ENCODE assay signal across 8 cellular contexts in the genomic region with DNA sequence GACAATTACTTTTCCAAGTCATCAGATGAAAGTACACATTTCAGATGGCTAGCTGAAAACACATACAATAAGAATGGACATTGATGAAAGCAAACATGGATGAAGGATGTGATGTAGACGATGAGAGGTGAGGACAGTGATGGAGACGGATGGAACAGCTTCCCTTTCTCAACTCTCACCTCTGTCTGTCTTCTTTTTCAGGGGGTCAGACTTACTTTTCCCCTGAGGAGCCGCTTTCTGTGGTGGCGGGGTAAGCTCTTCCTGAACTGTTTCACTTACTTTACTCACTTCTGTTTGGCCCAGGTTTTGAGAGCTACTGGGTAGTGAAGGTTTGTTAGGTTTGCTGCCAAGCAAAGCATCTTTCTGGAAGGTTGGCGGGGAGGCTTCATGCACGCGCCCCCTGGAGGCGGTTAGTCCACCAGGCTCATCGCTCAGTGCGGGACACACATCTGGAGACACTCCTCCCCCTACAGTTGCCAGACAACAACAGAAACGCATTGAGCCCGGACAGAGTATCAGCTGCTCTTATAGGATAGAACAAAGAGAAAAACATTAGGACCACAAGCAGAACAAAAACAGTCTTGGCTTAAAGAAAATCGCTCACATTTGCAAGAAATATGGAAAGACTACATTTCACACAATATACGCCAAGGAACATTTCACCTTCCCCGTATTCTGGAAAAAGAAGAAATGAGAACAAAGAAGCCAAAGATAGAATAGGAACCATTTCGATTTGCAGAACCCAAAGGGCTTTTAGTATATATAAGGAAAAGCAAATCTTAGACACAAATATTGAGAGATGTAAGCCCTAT.
DNase-seq lines count a peak whose midpoint lies in the region; ATAC-seq and TF ChIP-seq lines count a peak whose summit lies in the region.

No MANE protein-coding gene starts in this region.

- no peaks in the 10 kb centered on the region for H3K79me2 ChIP-seq in PC-9 (ENCODE audit: low read depth)

- no peaks in the 10 kb centered on the region for H3K9me3 ChIP-seq in CD8-positive, alpha-beta T cell (ENCODE audit: low read length)
- H3K9me3 ChIP-seq in PC-9 (ENCODE audit: insufficient read depth, low read depth) = no peaks in the 10 kb centered on the region
- H3K9me3 ChIP-seq in esophagus muscularis mucosa = no peaks in the 10 kb centered on the region

- peak; percentile 58 to 85 (median 76) for DNase-seq in CD8-positive, alpha-beta T cell
- peak; percentile 38 to 40 for DNase-seq in PC-9
- peak; percentile 80 for DNase-seq in activated T-cell treated with anti-CD3 and anti-CD28 coated beads, Interleukin-2, amount 50 U/mL, for 1 hour
- peak; percentile 92 for DNase-seq in esophagus muscularis mucosa (ENCODE audit: extremely low spot score)
- peak; percentile 72 for DNase-seq in natural killer cell

- H3K36me3 Mint-ChIP-seq in CD8-positive, alpha-beta T cell = peaks cover 27% of the 10 kb centered on the region
- no peaks in the 10 kb centered on the region for H3K36me3 Mint-ChIP-seq in natural killer cell
- peaks cover 10% of the 10 kb centered on the region for H3K36me3 Mint-ChIP-seq in stimulated activated memory B cell treated with anti-CD40 and anti-IgM and Interleukin-4, amounts not matched to agents 10 μg/mL and 1 μg/mL and 100 μg/mL, for 72 hours

- peak; percentile 67 for TF ChIP-seq CTCF in CD8-positive, alpha-beta T cell (IDR thresholded peaks at IDR 0.05)
- peak; percentile 63 for TF ChIP-seq CTCF in PC-9 (conservative IDR thresholded peaks at IDR 0.05)
- TF ChIP-seq CTCF in esophagus muscularis mucosa (IDR thresholded peaks at IDR 0.05) = peak; percentile 71 to 87 (median 74)
- TF ChIP-seq CTCF in natural killer cell (IDR thresholded peaks at IDR 0.05) = peak; percentile 75

- TF ChIP-seq EP300 in esophagus muscularis mucosa (IDR thresholded peaks at IDR 0.05) = no peak

- H3K4me2 ChIP-seq in PC-9 = no peak overlapping the region

- no peaks in the 10 kb centered on the region for H3K9me2 ChIP-seq in PC-9 (ENCODE audit: insufficient read depth)

- H3K4me1 Mint-ChIP-seq in CD8-positive, alpha-beta T cell (ENCODE audit: low read depth) = peaks cover 9% of the 10 kb centered on the region
- H3K4me1 Mint-ChIP-seq in natural killer cell = peaks cover 7 to 8% of the 10 kb centered on the region in 2 donors
- peaks cover 7% of the 10 kb centered on the region for H3K4me1 Mint-ChIP-seq in stimulated activated memory B cell treated with anti-CD40 and anti-IgM and Interleukin-4, amounts not matched to agents 10 μg/mL and 1 μg/mL and 100 μg/mL, for 72 hours

- H3K4me3 Mint-ChIP-seq in CD8-positive, alpha-beta T cell = no peak overlapping the region
- H3K4me3 Mint-ChIP-seq in natural killer cell = no peak overlapping the region
- H3K4me3 Mint-ChIP-seq in stimulated activated memory B cell treated with anti-CD40 and anti-IgM and Interleukin-4, amounts not matched to agents 10 μg/mL and 1 μg/mL and 100 μg/mL, for 72 hours = peak overlapping the region; percentile 1

- no peaks in the 10 kb centered on the region for H4K20me1 ChIP-seq in PC-9 (ENCODE audit: insufficient read depth)

- intact Hi-C loops in CD8-positive, alpha-beta T cell (cut with DNase I, micrococcal nuclease) = loop anchor here (1.0 to 5.0 kb wide), 4 partner anchors 66 to 197 kb away; partner anchors contain the start of gene LPIN2 (in 1 of the 2)
- intact Hi-C loops in PC-9 (cut with micrococcal nuclease; ENCODE audit: unreplicated experiment) (no loop called here), esophagus muscularis mucosa (cut with DNase I) (loop anchor here (5.0 kb wide), 1 partner anchor 197 kb away; no protein-coding TSS in a partner anchor), natural killer cell (cut with micrococcal nuclease) (loop anchor here (1.0 to 2.0 kb wide), 3 partner anchors 70 to 197 kb away; no protein-coding TSS in a partner anchor)

- no TSS peak for BruUV-seq in PC-9 (replicated peaks; lab: Mats Ljungman, UMichigan)

- H3K4me3 ChIP-seq in CD8-positive, alpha-beta T cell (ENCODE audit: low read depth, low read length) = no peak overlapping the region
- H3K4me3 ChIP-seq in PC-9 = no peak overlapping the region
- no peak overlapping the region for H3K4me3 ChIP-seq in esophagus muscularis mucosa

- no peaks in the 10 kb centered on the region for H3K27me3 ChIP-seq in CD8-positive, alpha-beta T cell (ENCODE audit: insufficient read depth, low read length)
- H3K27me3 ChIP-seq in PC-9 (ENCODE audit: insufficient read depth, low read depth) (no peaks in the 10 kb centered on the region), esophagus muscularis mucosa (no peaks in the 10 kb centered on the region)

- POLR2A ChIA-PET in CD8-positive, alpha-beta T cell (lab: Charles Lee) = interaction anchor here (1.1 to 1.3 kb wide), 2 partner anchors 68 to 119 kb away, joined by 3 to 4 read pairs; partner anchors contain the start of gene MYL12A
- POLR2A ChIA-PET in PC-9 (lab: Charles Lee; ENCODE audit: unreplicated experiment) = no interaction called here

- H3K4me1 ChIP-seq in CD8-positive, alpha-beta T cell (ENCODE audit: insufficient read depth, low read length) = no peaks in the 10 kb centered on the region
- H3K4me1 ChIP-seq in PC-9 (replicated peaks; ENCODE audit: insufficient read depth) = no peaks in the 10 kb centered on the region
- peaks cover 0 to 17% (median 9%) of the 10 kb centered on the region in 4 donors for H3K4me1 ChIP-seq in esophagus muscularis mucosa

- no peaks in the 10 kb centered on the region for H3K9me3 Mint-ChIP-seq in CD8-positive, alpha-beta T cell
- H3K9me3 Mint-ChIP-seq in natural killer cell = no peaks in the 10 kb centered on the region
- peaks cover 3% of the 10 kb centered on the region for H3K9me3 Mint-ChIP-seq in stimulated activated memory B cell treated with anti-CD40 and anti-IgM and Interleukin-4, amounts not matched to agents 10 μg/mL and 1 μg/mL and 100 μg/mL, for 72 hours

- no peaks in the 10 kb centered on the region for H3K36me3 ChIP-seq in CD8-positive, alpha-beta T cell (ENCODE audit: insufficient read depth, low read length)
- H3K36me3 ChIP-seq in PC-9 (ENCODE audit: low read depth) = no peaks in the 10 kb centered on the region
- peaks cover 0 to 47% (median 27%) of the 10 kb centered on the region in 4 donors for H3K36me3 ChIP-seq in esophagus muscularis mucosa

- no peak overlapping the region for H3K27ac Mint-ChIP-seq in CD8-positive, alpha-beta T cell
- H3K27ac Mint-ChIP-seq in natural killer cell = no peak overlapping the region
- H3K27ac Mint-ChIP-seq in stimulated activated memory B cell treated with anti-CD40 and anti-IgM and Interleukin-4, amounts not matched to agents 10 μg/mL and 1 μg/mL and 100 μg/mL, for 72 hours = no peak overlapping the region

- CTCF ChIA-PET in CD8-positive, alpha-beta T cell (lab: Charles Lee) = interaction anchor here (0.6 to 8.8 kb wide), 63 partner anchors 8 to 537 kb away, joined by 3 to 155 read pairs (median 4); no protein-coding TSS in a partner anchor
- CTCF ChIA-PET in PC-9 (lab: Charles Lee) = interaction anchor here (0.6 kb wide), 2 partner anchors 40 to 55 kb away, joined by 4 to 9 read pairs; no protein-coding TSS in a partner anchor

- WGBS in esophagus muscularis mucosa = 24% methylated on average over 16 of the region's 16 CpGs

- no peak for TF ChIP-seq POLR2A in esophagus muscularis mucosa (IDR thresholded peaks at IDR 0.05; ENCODE audit: low read depth)

- no peaks in the 10 kb centered on the region for H3F3A ChIP-seq in PC-9 (ENCODE audit: insufficient read depth, low read depth)

- H3K27me3 Mint-ChIP-seq in CD8-positive, alpha-beta T cell (ENCODE audit: low read depth) = no peaks in the 10 kb centered on the region
- H3K27me3 Mint-ChIP-seq in natural killer cell (ENCODE audit: low read depth in 2 of 2) = peaks cover 0 to 3% of the 10 kb centered on the region in 2 donors
- no peaks in the 10 kb centered on the region for H3K27me3 Mint-ChIP-seq in stimulated activated memory B cell treated with anti-CD40 and anti-IgM and Interleukin-4, amounts not matched to agents 10 μg/mL and 1 μg/mL and 100 μg/mL, for 72 hours

- peak; percentile 99 for ATAC-seq in CD8-positive, alpha-beta T cell
- peak; percentile 98 for ATAC-seq in GM19438 (IDR thresholded peaks at IDR 0.05; ENCODE audit: low read depth, unreplicated experiment)
- peak; percentile 78 for ATAC-seq in HG03558 (IDR thresholded peaks at IDR 0.05; ENCODE audit: extremely low read depth, unreplicated experiment)
- peak; percentile 92 to 99 (median 99) for ATAC-seq in natural killer cell
- ATAC-seq in stimulated activated memory B cell treated with anti-CD40 and anti-IgM and Interleukin-4, amounts not matched to agents 10 μg/mL and 1 μg/mL and 100 μg/mL, for 72 hours = peak; percentile 95

- H2AFZ ChIP-seq in PC-9 = no peak overlapping the region

- no peak overlapping the region for H3K27ac ChIP-seq in CD8-positive, alpha-beta T cell (ENCODE audit: low read depth, low read length)
- H3K27ac ChIP-seq in PC-9 = no peak overlapping the region
- no peak overlapping the region for H3K27ac ChIP-seq in esophagus muscularis mucosa (replicated peaks in 1 of 4)

Comparison
In these comparisons a context has a peak if more than half of its experiments do, and no peak if none do; other contexts are left out.
1. DNase-seq: peak in every context shown above with its lines; median percentile 92 in esophagus muscularis mucosa; 80 in activated T-cell treated with anti-CD3 and anti-CD28 coated beads, Interleukin-2, amount 50 U/mL, for 1 hour; 76 in CD8-positive, alpha-beta T cell; 72 in natural killer cell; 39 in PC-9.